8 cellular contexts compared by ENCODE assay signal in the genomic region with DNA sequence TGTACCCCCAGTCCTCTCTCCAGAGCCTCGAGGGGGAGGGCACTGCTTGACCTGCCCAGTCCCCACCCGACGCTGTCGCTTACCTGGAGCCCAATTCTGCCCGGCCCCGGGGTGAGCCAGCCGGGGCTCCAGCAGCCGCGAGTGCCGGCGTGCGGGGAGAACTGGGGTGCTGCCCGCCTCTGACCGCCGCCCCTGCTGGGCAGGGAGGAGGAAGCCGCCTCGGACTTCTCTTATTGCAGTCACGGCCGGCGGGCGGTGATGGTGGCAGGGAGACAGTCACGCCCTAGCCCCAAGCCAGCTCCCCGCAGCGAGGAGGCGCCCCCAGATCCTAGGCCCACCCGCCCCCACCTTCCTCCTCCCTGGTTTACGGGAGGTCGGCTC. TPM values are rescaled to one million over a fixed set of nuclear protein-coding genes. Genes with fewer than 3 reads are reported as not detected.
DNase-seq lines count a peak whose midpoint lies in the region; ATAC-seq and TF ChIP-seq lines count a peak whose summit lies in the region.

A gene (minus strand): TSS at position 204 of the 381 bp plus-strand sequence. CDS start 11,269 bp downstream, outside the sequence.

- H3K27ac ChIP-seq in right cardiac atrium (ENCODE audit: low read length) (peak within 1 kb of the TSS; percentile 52), sigmoid colon (peak within 1 kb of the TSS; percentile 25 to 69 (median 59))

- H3K36me3 Mint-ChIP-seq in activated naive CD8-positive, alpha-beta T cell, result no peaks in the 10 kb centered on the region

- DNase-seq in right cardiac atrium, result peak; percentile 53 to 83 (median 82)
- DNase-seq in sigmoid colon, result no peak
- DNase-seq in cerebellum (ENCODE audit: low spot score), result no peak
- no peak for DNase-seq in middle frontal gyrus (ENCODE audit: extremely low spot score, low spot score)

- ATAC-seq in right cardiac atrium (peak; percentile 9 to 30), HG03571 (IDR thresholded peaks at IDR 0.05; ENCODE audit: unreplicated experiment) (no peak), GM21360 (IDR thresholded peaks at IDR 0.05; ENCODE audit: unreplicated experiment) (no peak)

- H3K9me3 ChIP-seq in right cardiac atrium (ENCODE audit: control insufficient read depth, low read length) (no peaks in the 10 kb centered on the region), sigmoid colon (no peaks in the 10 kb centered on the region)

- peaks cover 62% of the 10 kb centered on the region for H3K4me1 Mint-ChIP-seq in activated naive CD8-positive, alpha-beta T cell (ENCODE audit: low read depth)

- 38% methylated on average over 28 of the region's 28 CpGs for WGBS in right cardiac atrium
- WGBS in sigmoid colon, 2 donors, result 14 to 27% methylated on average over 28 of the region's 28 CpGs

- H3K4me3 ChIP-seq in GM12875 (ENCODE audit: low read depth, low read length), result peak within 1 kb of the TSS; percentile 76
- peak within 1 kb of the TSS; percentile 36 for H3K4me3 ChIP-seq in right cardiac atrium (ENCODE audit: low read length)
- peak within 1 kb of the TSS; percentile 11 to 51 (median 43) for H3K4me3 ChIP-seq in sigmoid colon

- TF ChIP-seq CTCF in GM12875 (IDR thresholded peaks at IDR 0.05; ENCODE audit: borderline replicate concordance, insufficient read depth, low read depth, low read length), result no peak
- no peak for TF ChIP-seq CTCF in sigmoid colon (IDR thresholded peaks at IDR 0.05)

- H3K9me3 Mint-ChIP-seq in activated naive CD8-positive, alpha-beta T cell (ENCODE audit: low read depth), result no peaks in the 10 kb centered on the region

- peak within 1 kb of the TSS; percentile 65 for H3K4me3 Mint-ChIP-seq in activated naive CD8-positive, alpha-beta T cell

- no peaks in the 10 kb centered on the region for H3K27me3 Mint-ChIP-seq in activated naive CD8-positive, alpha-beta T cell

- TF ChIP-seq POLR2A in sigmoid colon (IDR thresholded peaks at IDR 0.05), result no peak

- no peaks in the 10 kb centered on the region for H3K36me3 ChIP-seq in sigmoid colon

- H3K27ac Mint-ChIP-seq in activated naive CD8-positive, alpha-beta T cell, result no peak within 1 kb of the TSS

- peaks cover 15% of the 10 kb centered on the region for H3K4me1 ChIP-seq in right cardiac atrium (ENCODE audit: control insufficient read depth, insufficient read depth, low read length)
- H3K4me1 ChIP-seq in sigmoid colon, result peaks cover 0 to 15% (median 7%) of the 10 kb centered on the region in 4 donors

- intact Hi-C loops in right cardiac atrium (cut with DNase I) (no loop called here), sigmoid colon (cut with DNase I) (no loop called here)

- no peaks in the 10 kb centered on the region for H3K27me3 ChIP-seq in right cardiac atrium (ENCODE audit: control insufficient read depth, insufficient read depth)
- peaks cover 15 to 29% (median 21%) of the 10 kb centered on the region in 3 donors for H3K27me3 ChIP-seq in sigmoid colon

- TF ChIP-seq EP300 in sigmoid colon (IDR thresholded peaks at IDR 0.05), result no peak

RNA-seq across cellular contexts. Expression of the gene that starts here (rescaled TPM):
- total RNA-seq in right cardiac atrium (10 to 100 TPM in 1 of 4 donors, 1 to 10 TPM in 3; 3.2 to 12.6 (median 5.1) TPM), sigmoid colon (10 to 100 TPM in 1 of 4 donors, 1 to 10 TPM in 3; 6.6 to 11.4 (median 8.0) TPM), cerebellum (1.9 TPM)
- polyA plus RNA-seq in right cardiac atrium (3.5 TPM), sigmoid colon (10 to 100 TPM in 1 of 3 donors, 1 to 10 TPM in 2; 3.0 to 14.4 (median 5.1) TPM)

Comparison
In these comparisons a context has a peak if more than half of its experiments do, and no peak if none do; other contexts are left out.
1. ATAC-seq: peak in right cardiac atrium (2 of 2); none in HG03571 (single experiment) and GM21360 (single experiment).
2. DNase-seq: peak in right cardiac atrium (3 of 3); none in sigmoid colon (single experiment), cerebellum (single experiment) and middle frontal gyrus (single experiment).
3. Peak in every context shown above with its lines, with median percentiles within 50 percentile points of each other: H3K4me3 ChIP-seq.